1 cellular context compared by ENCODE assay signal in the genomic region with DNA sequence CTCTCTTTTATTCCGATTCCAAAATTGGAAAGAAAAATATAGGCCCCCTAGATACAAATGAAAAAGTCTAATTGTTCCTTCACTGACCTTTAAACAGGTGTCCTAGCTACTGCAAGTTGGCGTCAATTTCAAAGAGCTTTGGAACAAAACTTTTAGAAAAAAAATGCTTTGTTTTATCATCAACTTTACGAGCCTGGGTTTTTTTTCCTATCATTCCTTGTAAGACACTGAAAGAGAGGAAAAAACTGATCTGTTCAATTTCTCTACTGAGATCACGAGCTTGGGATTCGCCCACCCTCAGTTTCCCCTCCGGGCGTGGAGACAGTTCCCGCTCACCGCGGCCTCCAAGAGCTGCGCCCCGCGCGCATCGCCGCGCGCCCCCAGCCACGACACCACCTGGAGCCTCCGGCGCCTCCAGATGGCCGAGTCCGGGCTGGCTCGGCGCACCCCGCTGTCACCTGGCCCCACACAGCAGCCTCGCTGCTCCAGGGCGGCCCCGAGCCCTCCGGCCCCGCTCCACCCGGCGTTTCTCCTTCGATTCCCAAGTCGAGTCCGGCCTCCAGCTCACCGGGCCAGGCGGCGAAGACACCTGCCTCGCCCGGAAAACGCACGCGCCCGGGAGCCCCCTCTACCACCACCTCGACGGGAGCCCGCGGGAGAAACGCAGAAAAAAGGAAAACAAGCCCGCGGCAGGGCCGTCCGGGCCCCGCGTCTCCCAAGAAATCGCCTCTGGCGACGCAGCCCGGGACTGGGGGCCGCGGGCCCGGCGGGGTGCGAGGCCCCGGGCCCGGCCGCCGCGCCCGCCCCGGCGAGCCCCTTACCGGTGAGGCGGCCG.
TF ChIP-seq lines count a peak whose summit lies in the region.

No MANE protein-coding gene starts in this region.

TF ChIP-seq in HepG2, 621 proteins besides CTCF, POLR2A, EP300 and RAD21 (continued from another document):
- no peak; the same call in 1 of the 2 replicates for TF ChIP-seq ZBTB3 (CRISPR knock-in tag; IDR thresholded peaks at IDR 0.05; ENCODE audit: borderline replicate concordance, low read depth)
